In the genomic region with DNA sequence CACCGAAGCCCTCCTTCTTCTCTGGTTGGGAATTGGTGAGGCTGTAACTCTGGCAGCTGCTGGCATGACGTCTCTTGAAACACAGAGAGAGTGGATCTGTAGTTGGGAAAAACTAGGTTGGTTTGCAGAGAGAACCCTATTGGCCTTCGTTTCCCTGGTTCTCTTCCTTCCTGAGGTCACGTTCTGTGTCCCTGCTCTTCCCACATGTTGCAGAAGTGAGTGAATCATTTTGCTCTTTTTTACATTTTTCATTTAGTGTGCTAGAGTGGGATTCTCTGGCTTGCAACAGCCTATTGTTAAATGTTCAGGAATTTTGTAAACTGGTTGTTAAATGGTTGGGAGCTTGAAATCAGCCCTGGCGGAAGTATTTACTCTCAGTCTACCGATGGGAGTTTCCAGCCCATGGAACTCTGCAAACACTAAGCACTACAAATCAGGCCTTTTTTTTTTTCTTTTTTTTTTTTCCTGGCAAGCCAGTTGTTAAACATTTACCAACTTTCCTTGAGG, we compare ENCODE assay signal across 1 cellular context.
TF ChIP-seq lines count a peak whose summit lies in the region.

No MANE protein-coding gene starts in this region.

TF ChIP-seq in GM12878, 131 proteins besides CTCF, POLR2A, EP300 and RAD21:
- TF ChIP-seq ATF7 (IDR thresholded peaks at IDR 0.05; ENCODE audit: low read depth) (no peak), CBX5 (IDR thresholded peaks at IDR 0.05; ENCODE audit: low read depth) (no peak), TCF12 (IDR thresholded peaks at IDR 0.05; ENCODE audit: low read depth, low read length) (no peak)
